In the genomic region with DNA sequence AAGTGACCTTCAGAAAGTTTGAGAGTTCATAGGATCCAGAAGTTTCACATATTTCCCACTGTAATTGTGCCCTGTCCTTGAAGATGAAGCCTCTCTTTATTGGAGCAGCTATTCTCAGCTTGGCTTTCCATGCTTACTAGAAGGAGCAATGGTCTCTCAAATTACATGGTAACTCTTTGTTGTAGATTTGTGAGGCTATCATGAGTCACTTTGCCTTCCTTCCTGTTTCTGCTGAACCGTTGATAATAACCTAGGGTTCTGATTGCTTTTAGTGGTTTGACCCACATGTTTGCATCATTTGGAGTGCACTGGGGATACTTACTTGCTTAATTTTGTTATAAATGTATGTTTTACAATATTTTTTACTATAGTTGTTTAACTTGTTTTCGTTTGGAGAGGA, we compare ENCODE assay signal across 18 cellular contexts.
DNase-seq lines count a peak whose midpoint lies in the region; ATAC-seq, FAIRE-seq and TF ChIP-seq lines count a peak whose summit lies in the region.
"Had no signal": no experiment of that assay in that cellular context is flagged by ENCODE, and none has a peak within 500 bp of the region (broad histone marks: within the 10 kb centered on the region; RNA-seq: fewer than 3 reads in every experiment).

No MANE protein-coding gene starts in this region.

- H2AFZ ChIP-seq in astrocyte (ENCODE audit: low read depth, low read length) (no peak overlapping the region), neuronal stem cell (ENCODE audit: low read length) (peak overlapping the region; percentile 62)

- H3K4me3 ChIP-seq in astrocyte (ENCODE audit: insufficient read depth, low read depth, low read length) (no peak overlapping the region), neuronal stem cell (ENCODE audit: low read length in 2 of 2) (no peak overlapping the region)
- H3K4me3 ChIP-seq: prostate gland had no signal

- H3K18ac ChIP-seq in neuronal stem cell (ENCODE audit: low read length), result no peak overlapping the region

- H3K27ac Mint-ChIP-seq in astrocyte (ENCODE audit: unreplicated experiment), result no peak overlapping the region
- H3K27ac Mint-ChIP-seq: activated T-helper 1 cell treated with anti-CD3 and anti-CD28 coated beads, Interleukin-12 subunit alpha, Interleukin-12 subunit beta, Interleukin-2, Interleukin-4 antibody, amounts not matched to agents 30 ng/mL and 10 ng/mL and 1 ng/mL, durations not matched to agents 14 hours and 24 hours and 36 hours; CD8-positive, alpha-beta T cell; mesothelial cell of epicardium; stimulated activated naive B cell treated with anti-CD40 and anti-IgM and Interleukin-4, amounts not matched to agents 10 μg/mL and 1 μg/mL and 100 μg/mL, for 72 hours had no signal

- H3K79me2 ChIP-seq in astrocyte (ENCODE audit: insufficient read depth, low read length), result no peaks in the 10 kb centered on the region

- H3K27me3 Mint-ChIP-seq in astrocyte (ENCODE audit: low read depth, unreplicated experiment), result no peaks in the 10 kb centered on the region
- H3K27me3 Mint-ChIP-seq: stimulated activated naive B cell treated with anti-CD40 and anti-IgM and Interleukin-4, amounts not matched to agents 10 μg/mL and 1 μg/mL and 100 μg/mL, for 72 hours had no signal

- no CpG with 5 or more reads among the region's 2 CpGs for WGBS in neuronal stem cell (ENCODE audit: extremely low coverage in 2 of 2, insufficient read length in 2 of 2, insufficient replicate concordance in 1 of 2), 2 donors

- H2BK12ac ChIP-seq in neuronal stem cell (ENCODE audit: low read length), result no peak overlapping the region

- H2AK5ac ChIP-seq in neuronal stem cell (ENCODE audit: low read depth, low read length), result no peak overlapping the region

- no peaks in the 10 kb centered on the region for H3K9me3 Mint-ChIP-seq in astrocyte (ENCODE audit: unreplicated experiment)
- H3K9me3 Mint-ChIP-seq: mesothelial cell of epicardium had no signal

- H3K4ac ChIP-seq in neuronal stem cell (ENCODE audit: low read length), result no peak overlapping the region

- H3K4me3 Mint-ChIP-seq in astrocyte (ENCODE audit: unreplicated experiment), result no peak overlapping the region
- H3K4me3 Mint-ChIP-seq: activated T-helper 1 cell treated with anti-CD3 and anti-CD28 coated beads, Interleukin-12 subunit alpha, Interleukin-12 subunit beta, Interleukin-2, Interleukin-4 antibody, amounts not matched to agents 30 ng/mL and 10 ng/mL and 1 ng/mL, durations not matched to agents 14 hours and 24 hours and 36 hours; CD8-positive, alpha-beta T cell; mesothelial cell of epicardium; stimulated activated naive B cell treated with anti-CD40 and anti-IgM and Interleukin-4, amounts not matched to agents 10 μg/mL and 1 μg/mL and 100 μg/mL, for 72 hours had no signal

- H3K36me3 ChIP-seq in astrocyte (ENCODE audit: insufficient read depth, low read length) (no peaks in the 10 kb centered on the region), neuronal stem cell (replicated peaks in 1 of 2; ENCODE audit: control insufficient read depth in 2 of 2, insufficient read depth in 2 of 2, low read length in 2 of 2) (no peaks in the 10 kb centered on the region)
- H3K36me3 ChIP-seq: prostate gland had no signal

- no peaks in the 10 kb centered on the region for H4K20me1 ChIP-seq in astrocyte (ENCODE audit: insufficient read depth, low read length)

- no peaks in the 10 kb centered on the region for H3K27me3 ChIP-seq in astrocyte (ENCODE audit: insufficient read depth, low read length)
- H3K27me3 ChIP-seq in neuronal stem cell (ENCODE audit: control insufficient read depth in 3 of 3, insufficient read depth in 3 of 3, low read depth in 1 of 3, low read length in 3 of 3), result no peaks in the 10 kb centered on the region

- H3K9ac ChIP-seq in astrocyte (ENCODE audit: low read length), result no peak overlapping the region
- no peak overlapping the region for H3K9ac ChIP-seq in neuronal stem cell (ENCODE audit: low read depth, low read length, poor library complexity)

- H4K8ac ChIP-seq in neuronal stem cell (ENCODE audit: low read depth, low read length), result no peak overlapping the region

- H3K79me1 ChIP-seq in neuronal stem cell (ENCODE audit: low read depth, low read length), result no peaks in the 10 kb centered on the region

- H3K36me3 Mint-ChIP-seq in astrocyte (ENCODE audit: low read depth, unreplicated experiment), result no peaks in the 10 kb centered on the region
- H3K36me3 Mint-ChIP-seq: CD8-positive, alpha-beta T cell; mesothelial cell of epicardium; stimulated activated naive B cell treated with anti-CD40 and anti-IgM and Interleukin-4, amounts not matched to agents 10 μg/mL and 1 μg/mL and 100 μg/mL, for 72 hours had no signal

- no peak overlapping the region for H2BK15ac ChIP-seq in neuronal stem cell (ENCODE audit: low read length)

- H3K4me2 ChIP-seq in astrocyte (ENCODE audit: low read length), result peak overlapping the region; percentile 46
- H3K4me2 ChIP-seq in neuronal stem cell (ENCODE audit: insufficient read depth, low read length, poor library complexity, severe bottlenecking), result no peak overlapping the region

- no peak overlapping the region for H3K27ac ChIP-seq in astrocyte (ENCODE audit: low read depth, low read length)
- H3K27ac ChIP-seq in neuronal stem cell (replicated peaks; ENCODE audit: low read length), result no peak overlapping the region
- H3K27ac ChIP-seq: epithelial cell of prostate, prostate gland had no signal

- no peak overlapping the region for H3K23ac ChIP-seq in neuronal stem cell (ENCODE audit: low read depth, low read length, poor library complexity)

- no peak overlapping the region for H2BK120ac ChIP-seq in neuronal stem cell (ENCODE audit: low read depth, low read length)

- peaks cover 11% of the 10 kb centered on the region for H3K4me1 Mint-ChIP-seq in astrocyte (ENCODE audit: low read depth, unreplicated experiment)
- H3K4me1 Mint-ChIP-seq: mesothelial cell of epicardium; stimulated activated naive B cell treated with anti-CD40 and anti-IgM and Interleukin-4, amounts not matched to agents 10 μg/mL and 1 μg/mL and 100 μg/mL, for 72 hours had no signal

- ATAC-seq in HG03469 (IDR thresholded peaks at IDR 0.05; ENCODE audit: unreplicated experiment), result no peak
- ATAC-seq in HG02981 (IDR thresholded peaks at IDR 0.05; ENCODE audit: unreplicated experiment), result no peak
- ATAC-seq: CD8-positive, alpha-beta T cell; Right ventricle myocardium inferior; stimulated activated naive B cell treated with anti-CD40 and anti-IgM and Interleukin-4, amounts not matched to agents 10 μg/mL and 1 μg/mL and 100 μg/mL, for 72 hours had no signal

- no peak overlapping the region for H3K14ac ChIP-seq in neuronal stem cell (ENCODE audit: low read length)

- DNase-seq in HCEC 1CT (peak; percentile 63), NOMO-1 treated with dmso at 0.1 percent for 144 hours (lab: John Stamatoyannopoulos, UW; ENCODE audit: unreplicated experiment) (peak; percentile 71), astrocyte (ENCODE audit: low read depth) (peak; percentile 65), neuronal stem cell (ENCODE audit: low spot score) (no peak), NCI-H146 treated with DMSO at 0.1 percent for 48 hours (lab: John Stamatoyannopoulos, UW; ENCODE audit: unreplicated experiment) (no peak)
- DNase-seq in activated CD8-positive, alpha-beta memory T cell treated with anti-CD3 and anti-CD28 coated beads, Interleukin-2, amount 50 U/mL, for 48 hours, result no peak
- DNase-seq: activated CD4-positive, CD25-positive, alpha-beta regulatory T cell; CD8-positive, alpha-beta T cell; NCI-H2029; stimulated activated CD4-positive, alpha-beta T cell treated with anti-CD3 and anti-CD28 coated beads, Interleukin-2, amount 100 ng/mL, for 24 hours; stimulated activated naive B cell treated with anti-CD40 and anti-IgM and Interleukin-4, amounts not matched to agents 10 μg/mL and 1 μg/mL and 100 μg/mL, for 72 hours had no signal

- H3K4me1 ChIP-seq in astrocyte (ENCODE audit: insufficient read depth, low read length) (peaks cover 9% of the 10 kb centered on the region), neuronal stem cell (ENCODE audit: control insufficient read depth in 2 of 2, insufficient read depth in 1 of 2, low read depth in 1 of 2, low read length in 2 of 2) (no peaks in the 10 kb centered on the region)
- H3K4me1 ChIP-seq: prostate gland had no signal

- H3K9me3 ChIP-seq in astrocyte (ENCODE audit: insufficient read depth, low read depth, low read length) (no peaks in the 10 kb centered on the region), neuronal stem cell (replicated peaks in 1 of 2; ENCODE audit: control insufficient read depth in 2 of 2, insufficient read depth in 1 of 2, low read depth in 1 of 2, low read length in 2 of 2) (no peaks in the 10 kb centered on the region)
- H3K9me3 ChIP-seq: prostate gland had no signal

- no peak for TF ChIP-seq CTCF in astrocyte (IDR thresholded peaks at IDR 0.05; ENCODE audit: insufficient read depth, low read depth, low read length)

- H2BK5ac ChIP-seq in neuronal stem cell (ENCODE audit: low read length), result no peak overlapping the region

- no peak for FAIRE-seq in astrocyte (lab: Jason Lieb, UNC)

- no peak overlapping the region for H4K91ac ChIP-seq in neuronal stem cell (ENCODE audit: low read depth, low read length, poor library complexity)

Comparison
In these comparisons a context has a peak if more than half of its experiments do, and no peak if none do; other contexts are left out.
1. DNase-seq: peak in HCEC 1CT (single experiment), NOMO-1 treated with dmso at 0.1 percent for 144 hours (single experiment) and astrocyte (single experiment); none in neuronal stem cell (single experiment), activated CD8-positive, alpha-beta memory T cell treated with anti-CD3 and anti-CD28 coated beads, Interleukin-2, amount 50 U/mL, for 48 hours (single experiment) and NCI-H146 treated with DMSO at 0.1 percent for 48 hours (single experiment).